In the genomic region with DNA sequence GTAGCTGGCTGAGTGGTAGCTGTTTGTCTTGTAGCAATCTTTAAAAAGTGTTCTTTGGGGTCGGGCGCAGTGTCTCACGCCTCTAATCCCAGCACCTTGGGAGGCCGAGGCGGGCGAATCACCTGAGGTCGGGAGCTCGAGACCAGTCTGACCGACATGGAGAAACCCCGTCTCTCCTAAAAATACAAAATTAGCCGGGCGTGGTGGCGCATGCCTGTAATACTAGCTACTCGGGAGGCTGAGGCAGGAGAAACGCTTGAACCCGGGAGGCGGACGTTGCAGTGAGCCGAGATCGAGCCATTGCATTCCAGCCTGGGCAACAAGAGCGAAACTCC, we compare ENCODE assay signal across 8 cellular contexts. TPM values are rescaled to one million over a fixed set of nuclear protein-coding genes. Genes with fewer than 3 reads are reported as not detected.
DNase-seq lines count a peak whose midpoint lies in the region; ATAC-seq and TF ChIP-seq lines count a peak whose summit lies in the region.
"Not testable (repeated sequence)": the region's sequence is repeated elsewhere in the genome, so short reads cannot be mapped to it uniquely, and the experiment has no call there.

No MANE protein-coding gene starts in this region.

- H3K36me3 Mint-ChIP-seq in T-helper 2 cell treated with Interferon-gamma antibody and Interleukin-4, amounts not matched to agents 5 μg/mL and 100 μg/mL, for 36 hours (ENCODE audit: low read depth) = peaks cover 19% of the 10 kb centered on the region
- H3K36me3 Mint-ChIP-seq in brain; glutamatergic neuron (ENCODE audit: unreplicated experiment): not testable (repeated sequence)
- peaks cover 11 to 26% of the 10 kb centered on the region in 2 donors for H3K36me3 Mint-ChIP-seq in stimulated activated naive B cell treated with anti-CD40 and anti-IgM and Interleukin-4, amounts not matched to agents 10 μg/mL and 1 μg/mL and 100 μg/mL, for 72 hours

- peaks cover 0 to 25% (median 11%) of the 10 kb centered on the region in 11 experiments; a peak in 14 of 22 replicates for H3K36me3 ChIP-seq in BLaER1 treated with 17β-estradiol and CSF1 and Interleukin-3, amounts not matched to agents 10 nM and 100 nM
- H3K36me3 ChIP-seq in muscle layer of colon (ENCODE audit: insufficient read depth, low read length) = not testable (repeated sequence)

- H3K27ac Mint-ChIP-seq in T-helper 2 cell treated with Interferon-gamma antibody and Interleukin-4, amounts not matched to agents 5 μg/mL and 100 μg/mL, for 36 hours = peak overlapping the region; percentile 93
- peak overlapping the region; percentile 84 to 99 (median 96) for H3K27ac Mint-ChIP-seq in brain
- H3K27ac Mint-ChIP-seq in glutamatergic neuron (ENCODE audit: unreplicated experiment) = peak overlapping the region; percentile 88
- H3K27ac Mint-ChIP-seq in stimulated activated naive B cell treated with anti-CD40 and anti-IgM and Interleukin-4, amounts not matched to agents 10 μg/mL and 1 μg/mL and 100 μg/mL, for 72 hours = peak overlapping the region; percentile 99

- not testable (repeated sequence) for TF ChIP-seq CTCF in brain (conservative IDR thresholded peaks at IDR 0.05); glutamatergic neuron (IDR thresholded peaks at IDR 0.05; ENCODE audit: partially characterized antibody, unreplicated experiment)

- H3K4me3 Mint-ChIP-seq in T-helper 2 cell treated with Interferon-gamma antibody and Interleukin-4, amounts not matched to agents 5 μg/mL and 100 μg/mL, for 36 hours = peak overlapping the region; percentile 95
- peak overlapping the region; percentile 91 to 100 (median 92) for H3K4me3 Mint-ChIP-seq in brain
- H3K4me3 Mint-ChIP-seq in glutamatergic neuron (ENCODE audit: unreplicated experiment) = peak overlapping the region; percentile 91
- H3K4me3 Mint-ChIP-seq in stimulated activated naive B cell treated with anti-CD40 and anti-IgM and Interleukin-4, amounts not matched to agents 10 μg/mL and 1 μg/mL and 100 μg/mL, for 72 hours = peak overlapping the region; percentile 95 to 100

- H3K27me3 Mint-ChIP-seq in T-helper 2 cell treated with Interferon-gamma antibody and Interleukin-4, amounts not matched to agents 5 μg/mL and 100 μg/mL, for 36 hours (ENCODE audit: low read depth); brain; glutamatergic neuron (ENCODE audit: unreplicated experiment); stimulated activated naive B cell treated with anti-CD40 and anti-IgM and Interleukin-4, amounts not matched to agents 10 μg/mL and 1 μg/mL and 100 μg/mL, for 72 hours: not testable (repeated sequence)

- not testable (repeated sequence) for H3K9me3 ChIP-seq in BLaER1 treated with 17β-estradiol and CSF1 and Interleukin-3, amounts not matched to agents 10 nM and 100 nM (replicated peaks in 1 of 11); muscle layer of colon (ENCODE audit: low read length)

- H3K9me3 Mint-ChIP-seq in T-helper 2 cell treated with Interferon-gamma antibody and Interleukin-4, amounts not matched to agents 5 μg/mL and 100 μg/mL, for 36 hours; brain; glutamatergic neuron (ENCODE audit: unreplicated experiment); stimulated activated naive B cell treated with anti-CD40 and anti-IgM and Interleukin-4, amounts not matched to agents 10 μg/mL and 1 μg/mL and 100 μg/mL, for 72 hours: not testable (repeated sequence)

- H4K20me1 ChIP-seq in BLaER1 treated with 17β-estradiol and CSF1 and Interleukin-3, amounts not matched to agents 10 nM and 100 nM = peaks cover 0 to 36% (median 19%) of the 10 kb centered on the region in 11 experiments; a peak in 10 of 22 replicates

- peak overlapping the region; percentile 66 to 93 (median 85); a peak in 21 of 22 replicates for H3K27ac ChIP-seq in BLaER1 treated with 17β-estradiol and CSF1 and Interleukin-3, amounts not matched to agents 10 nM and 100 nM
- H3K27ac ChIP-seq in muscle layer of colon (ENCODE audit: low read depth, low read length) = peak overlapping the region; percentile 79

- H3K27me3 ChIP-seq in BLaER1 treated with 17β-estradiol and CSF1 and Interleukin-3, amounts not matched to agents 10 nM and 100 nM; muscle layer of colon (ENCODE audit: control insufficient read depth in 1 of 2, insufficient read depth in 2 of 2, low read length in 2 of 2): not testable (repeated sequence)

- not testable (repeated sequence) for DNase-seq in T-helper 2 cell treated with Interferon-gamma antibody and Interleukin-4, amounts not matched to agents 5 μg/mL and 100 μg/mL, for 36 hours (ENCODE audit: low spot score); glutamatergic neuron; stimulated activated naive B cell treated with anti-CD40 and anti-IgM and Interleukin-4, amounts not matched to agents 10 μg/mL and 1 μg/mL and 100 μg/mL, for 72 hours

- peak overlapping the region; percentile 81 to 91 (median 86) for H3K9ac ChIP-seq in BLaER1 treated with 17β-estradiol and CSF1 and Interleukin-3, amounts not matched to agents 10 nM and 100 nM
- H3K9ac ChIP-seq in muscle layer of colon (ENCODE audit: low read length) = peak overlapping the region; percentile 83

- H3K4me3 ChIP-seq in BLaER1 treated with 17β-estradiol and CSF1 and Interleukin-3, amounts not matched to agents 10 nM and 100 nM = peak overlapping the region; percentile 72 to 91 (median 82)
- H3K4me3 ChIP-seq in muscle layer of colon (ENCODE audit: low read depth in 1 of 2, low read length in 2 of 2) = peak overlapping the region; percentile 88 to 95

- peak overlapping the region; percentile 69 to 86 (median 79) for H3K4me2 ChIP-seq in BLaER1 treated with 17β-estradiol and CSF1 and Interleukin-3, amounts not matched to agents 10 nM and 100 nM

- H3K4me1 Mint-ChIP-seq in T-helper 2 cell treated with Interferon-gamma antibody and Interleukin-4, amounts not matched to agents 5 μg/mL and 100 μg/mL, for 36 hours (ENCODE audit: low read depth) = peaks cover 51% of the 10 kb centered on the region
- peaks cover 71% of the 10 kb centered on the region for H3K4me1 Mint-ChIP-seq in brain
- peaks cover 12% of the 10 kb centered on the region for H3K4me1 Mint-ChIP-seq in glutamatergic neuron (ENCODE audit: low read depth, unreplicated experiment)
- H3K4me1 Mint-ChIP-seq in stimulated activated naive B cell treated with anti-CD40 and anti-IgM and Interleukin-4, amounts not matched to agents 10 μg/mL and 1 μg/mL and 100 μg/mL, for 72 hours = peaks cover 37 to 57% of the 10 kb centered on the region in 2 donors

- ATAC-seq in GM19463 (IDR thresholded peaks at IDR 0.05; ENCODE audit: unreplicated experiment) (peak; percentile 1), HG03442 (IDR thresholded peaks at IDR 0.05; ENCODE audit: unreplicated experiment) (peak; percentile 1)
- ATAC-seq in stimulated activated naive B cell treated with anti-CD40 and anti-IgM and Interleukin-4, amounts not matched to agents 10 μg/mL and 1 μg/mL and 100 μg/mL, for 72 hours (replicated peaks) = peak; percentile 13 to 23

- peaks cover 40 to 57% (median 41%) of the 10 kb centered on the region in 10 experiments for H3K4me1 ChIP-seq in BLaER1 treated with 17β-estradiol and CSF1 and Interleukin-3, amounts not matched to agents 10 nM and 100 nM
- H3K4me1 ChIP-seq in muscle layer of colon (ENCODE audit: insufficient read depth, low read length) = peaks cover 14% of the 10 kb centered on the region

RNA-seq across cellular contexts. Expression of gene ORC2, which starts 0.4 kb away (rescaled TPM):
- polyA plus RNA-seq in brain (ENCODE audit: insufficient read depth, low read depth, low replicate concordance) = 5.8 TPM
- total RNA-seq in glutamatergic neuron (ENCODE audit: unreplicated experiment) = 28.2 TPM
